ENCODE assay signal across 1 cellular context in the genomic region with DNA sequence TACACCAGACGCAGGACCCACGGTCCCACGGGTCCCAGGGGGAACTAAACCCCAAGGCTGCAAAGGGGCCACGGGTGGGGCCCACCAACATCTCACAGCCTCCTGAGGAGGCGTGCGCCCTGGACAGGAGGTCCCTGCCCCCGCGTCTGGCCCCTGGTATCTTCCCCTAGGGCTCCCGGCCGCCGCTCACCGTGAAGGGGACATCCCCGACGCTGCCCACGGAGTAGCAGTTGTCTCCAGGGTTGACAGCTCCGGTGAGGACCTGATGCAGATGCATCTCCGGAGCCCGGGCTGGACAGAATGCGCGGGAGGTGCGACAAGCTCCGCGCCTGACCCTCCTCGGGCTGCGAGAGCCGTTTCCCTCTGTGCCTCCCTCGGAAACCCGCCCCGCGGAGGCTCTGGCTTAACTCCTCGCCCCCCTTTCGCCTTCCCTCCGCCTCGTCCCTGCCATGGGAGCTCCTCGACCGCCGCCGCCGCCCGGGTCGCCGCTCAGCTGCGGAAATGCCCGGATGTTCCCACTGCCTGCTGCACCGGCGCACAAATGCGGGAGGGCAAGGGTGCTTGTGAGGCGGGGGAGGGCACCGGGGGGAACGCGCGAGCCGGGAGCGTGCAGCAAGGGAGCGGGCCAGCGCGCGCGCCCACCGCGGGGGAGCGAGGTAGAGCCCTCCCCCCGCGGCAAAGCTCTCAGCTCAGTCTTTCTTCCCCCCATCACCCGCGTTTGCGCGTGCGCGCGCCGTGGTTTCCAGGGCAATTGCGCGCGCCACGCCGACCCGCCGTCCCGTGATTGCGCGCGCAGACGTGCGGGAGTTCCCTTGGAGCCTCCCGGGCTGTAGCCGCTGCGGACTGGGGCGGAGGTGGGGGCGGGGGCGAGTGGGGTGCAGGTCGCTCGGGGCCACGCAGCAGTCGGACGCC.
TF ChIP-seq lines count a peak whose summit lies in the region.

A gene with protein sequence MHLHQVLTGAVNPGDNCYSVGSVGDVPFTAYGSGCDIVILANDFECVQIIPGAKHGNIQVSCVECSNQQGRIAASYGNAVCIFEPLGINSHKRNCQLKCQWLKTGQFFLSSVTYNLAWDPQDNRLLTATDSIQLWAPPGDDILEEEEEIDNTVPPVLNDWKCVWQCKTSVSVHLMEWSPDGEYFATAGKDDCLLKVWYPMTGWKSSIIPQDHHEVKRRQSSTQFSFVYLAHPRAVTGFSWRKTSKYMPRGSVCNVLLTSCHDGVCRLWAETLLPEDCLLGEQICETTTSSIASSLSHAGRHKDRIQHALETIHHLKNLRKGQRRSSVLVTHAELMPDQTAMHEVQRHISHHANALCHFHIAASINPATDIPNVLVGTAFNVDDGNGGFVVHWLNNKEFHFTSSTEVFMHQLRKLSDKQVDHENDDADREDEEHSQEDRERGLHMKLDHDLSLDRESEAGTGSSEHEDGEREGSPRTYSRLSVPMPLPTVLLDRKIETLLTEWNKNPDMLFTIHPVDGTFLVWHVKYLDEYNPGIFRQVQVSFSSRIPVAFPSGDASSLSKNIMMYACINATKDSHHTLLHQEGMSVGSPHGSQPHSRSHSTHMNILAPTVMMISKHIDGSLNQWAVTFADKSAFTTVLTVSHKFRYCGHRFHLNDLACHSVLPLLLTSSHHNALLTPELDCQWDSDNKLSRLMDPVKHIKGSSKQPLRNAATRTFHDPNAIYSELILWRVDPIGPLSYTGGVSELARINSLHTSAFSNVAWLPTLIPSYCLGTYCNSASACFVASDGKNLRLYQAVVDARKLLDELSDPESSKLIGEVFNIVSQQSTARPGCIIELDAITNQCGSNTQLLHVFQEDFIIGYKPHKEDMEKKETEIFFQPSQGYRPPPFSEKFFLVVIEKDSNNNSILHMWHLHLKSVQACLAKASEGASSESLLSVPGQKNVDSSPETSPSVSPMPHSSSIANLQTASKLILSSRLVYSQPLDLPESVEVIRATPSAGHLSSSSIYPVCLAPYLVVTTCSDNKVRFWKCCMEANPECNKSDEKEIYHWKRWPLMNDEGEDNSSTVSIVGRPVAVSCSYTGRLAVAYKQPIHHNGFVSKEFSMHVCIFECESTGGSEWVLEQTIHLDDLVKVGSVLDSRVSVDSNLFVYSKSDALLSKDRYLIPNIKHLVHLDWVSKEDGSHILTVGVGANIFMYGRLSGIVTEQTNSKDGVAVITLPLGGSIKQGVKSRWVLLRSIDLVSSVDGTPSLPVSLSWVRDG (N-terminal part only) (minus strand): TSS at position 503 of the 912 bp plus-strand sequence. CDS start 226 bp downstream, at position 277.

TF ChIP-seq in HepG2, 621 proteins besides CTCF, POLR2A, EP300 and RAD21 (continued from another document and continues in another):
- TF ChIP-seq, protein P1, sequence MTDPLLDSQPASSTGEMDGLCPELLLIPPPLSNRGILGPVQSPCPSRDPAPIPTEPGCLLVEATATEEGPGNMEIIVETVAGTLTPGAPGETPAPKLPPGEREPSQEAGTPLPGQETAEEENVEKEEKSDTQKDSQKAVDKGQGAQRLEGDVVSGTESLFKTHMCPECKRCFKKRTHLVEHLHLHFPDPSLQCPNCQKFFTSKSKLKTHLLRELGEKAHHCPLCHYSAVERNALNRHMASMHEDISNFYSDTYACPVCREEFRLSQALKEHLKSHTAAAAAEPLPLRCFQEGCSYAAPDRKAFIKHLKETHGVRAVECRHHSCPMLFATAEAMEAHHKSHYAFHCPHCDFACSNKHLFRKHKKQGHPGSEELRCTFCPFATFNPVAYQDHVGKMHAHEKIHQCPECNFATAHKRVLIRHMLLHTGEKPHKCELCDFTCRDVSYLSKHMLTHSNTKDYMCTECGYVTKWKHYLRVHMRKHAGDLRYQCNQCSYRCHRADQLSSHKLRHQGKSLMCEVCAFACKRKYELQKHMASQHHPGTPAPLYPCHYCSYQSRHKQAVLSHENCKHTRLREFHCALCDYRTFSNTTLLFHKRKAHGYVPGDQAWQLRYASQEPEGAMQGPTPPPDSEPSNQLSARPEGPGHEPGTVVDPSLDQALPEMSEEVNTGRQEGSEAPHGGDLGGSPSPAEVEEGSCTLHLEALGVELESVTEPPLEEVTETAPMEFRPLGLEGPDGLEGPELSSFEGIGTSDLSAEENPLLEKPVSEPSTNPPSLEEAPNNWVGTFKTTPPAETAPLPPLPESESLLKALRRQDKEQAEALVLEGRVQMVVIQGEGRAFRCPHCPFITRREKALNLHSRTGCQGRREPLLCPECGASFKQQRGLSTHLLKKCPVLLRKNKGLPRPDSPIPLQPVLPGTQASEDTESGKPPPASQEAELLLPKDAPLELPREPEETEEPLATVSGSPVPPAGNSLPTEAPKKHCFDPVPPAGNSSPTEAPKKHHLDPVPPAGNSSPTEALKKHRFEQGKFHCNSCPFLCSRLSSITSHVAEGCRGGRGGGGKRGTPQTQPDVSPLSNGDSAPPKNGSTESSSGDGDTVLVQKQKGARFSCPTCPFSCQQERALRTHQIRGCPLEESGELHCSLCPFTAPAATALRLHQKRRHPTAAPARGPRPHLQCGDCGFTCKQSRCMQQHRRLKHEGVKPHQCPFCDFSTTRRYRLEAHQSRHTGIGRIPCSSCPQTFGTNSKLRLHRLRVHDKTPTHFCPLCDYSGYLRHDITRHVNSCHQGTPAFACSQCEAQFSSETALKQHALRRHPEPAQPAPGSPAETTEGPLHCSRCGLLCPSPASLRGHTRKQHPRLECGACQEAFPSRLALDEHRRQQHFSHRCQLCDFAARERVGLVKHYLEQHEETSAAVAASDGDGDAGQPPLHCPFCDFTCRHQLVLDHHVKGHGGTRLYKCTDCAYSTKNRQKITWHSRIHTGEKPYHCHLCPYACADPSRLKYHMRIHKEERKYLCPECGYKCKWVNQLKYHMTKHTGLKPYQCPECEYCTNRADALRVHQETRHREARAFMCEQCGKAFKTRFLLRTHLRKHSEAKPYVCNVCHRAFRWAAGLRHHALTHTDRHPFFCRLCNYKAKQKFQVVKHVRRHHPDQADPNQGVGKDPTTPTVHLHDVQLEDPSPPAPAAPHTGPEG (CRISPR knock-in tag; IDR thresholded peaks at IDR 0.05), result no peak
- no peak for TF ChIP-seq ZFP36L1 (CRISPR knock-in tag; IDR thresholded peaks at IDR 0.05)
- TF ChIP-seq, protein P2, sequence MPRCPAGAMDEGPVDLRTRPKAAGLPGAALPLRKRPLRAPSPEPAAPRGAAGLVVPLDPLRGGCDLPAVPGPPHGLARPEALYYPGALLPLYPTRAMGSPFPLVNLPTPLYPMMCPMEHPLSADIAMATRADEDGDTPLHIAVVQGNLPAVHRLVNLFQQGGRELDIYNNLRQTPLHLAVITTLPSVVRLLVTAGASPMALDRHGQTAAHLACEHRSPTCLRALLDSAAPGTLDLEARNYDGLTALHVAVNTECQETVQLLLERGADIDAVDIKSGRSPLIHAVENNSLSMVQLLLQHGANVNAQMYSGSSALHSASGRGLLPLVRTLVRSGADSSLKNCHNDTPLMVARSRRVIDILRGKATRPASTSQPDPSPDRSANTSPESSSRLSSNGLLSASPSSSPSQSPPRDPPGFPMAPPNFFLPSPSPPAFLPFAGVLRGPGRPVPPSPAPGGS (CRISPR knock-in tag; IDR thresholded peaks at IDR 0.05), result 0 out of 2 replicates have a peak, but pooled peaks have one; percentile 66
- no peak for TF ChIP-seq ZNF850 (CRISPR knock-in tag; conservative IDR thresholded peaks at IDR 0.05)
- 0 out of 2 replicates have a peak, but pooled peaks have one; percentile 24 for TF ChIP-seq GABPA (IDR thresholded peaks at IDR 0.05; ENCODE audit: low read depth, low read length)
- TF ChIP-seq GABPA (CRISPR knock-in tag; IDR thresholded peaks at IDR 0.05; ENCODE audit: low read depth), result no peak
- no peak for TF ChIP-seq TRIM24 (CRISPR knock-in tag; IDR thresholded peaks at IDR 0.05)
- TF ChIP-seq, protein P3, sequence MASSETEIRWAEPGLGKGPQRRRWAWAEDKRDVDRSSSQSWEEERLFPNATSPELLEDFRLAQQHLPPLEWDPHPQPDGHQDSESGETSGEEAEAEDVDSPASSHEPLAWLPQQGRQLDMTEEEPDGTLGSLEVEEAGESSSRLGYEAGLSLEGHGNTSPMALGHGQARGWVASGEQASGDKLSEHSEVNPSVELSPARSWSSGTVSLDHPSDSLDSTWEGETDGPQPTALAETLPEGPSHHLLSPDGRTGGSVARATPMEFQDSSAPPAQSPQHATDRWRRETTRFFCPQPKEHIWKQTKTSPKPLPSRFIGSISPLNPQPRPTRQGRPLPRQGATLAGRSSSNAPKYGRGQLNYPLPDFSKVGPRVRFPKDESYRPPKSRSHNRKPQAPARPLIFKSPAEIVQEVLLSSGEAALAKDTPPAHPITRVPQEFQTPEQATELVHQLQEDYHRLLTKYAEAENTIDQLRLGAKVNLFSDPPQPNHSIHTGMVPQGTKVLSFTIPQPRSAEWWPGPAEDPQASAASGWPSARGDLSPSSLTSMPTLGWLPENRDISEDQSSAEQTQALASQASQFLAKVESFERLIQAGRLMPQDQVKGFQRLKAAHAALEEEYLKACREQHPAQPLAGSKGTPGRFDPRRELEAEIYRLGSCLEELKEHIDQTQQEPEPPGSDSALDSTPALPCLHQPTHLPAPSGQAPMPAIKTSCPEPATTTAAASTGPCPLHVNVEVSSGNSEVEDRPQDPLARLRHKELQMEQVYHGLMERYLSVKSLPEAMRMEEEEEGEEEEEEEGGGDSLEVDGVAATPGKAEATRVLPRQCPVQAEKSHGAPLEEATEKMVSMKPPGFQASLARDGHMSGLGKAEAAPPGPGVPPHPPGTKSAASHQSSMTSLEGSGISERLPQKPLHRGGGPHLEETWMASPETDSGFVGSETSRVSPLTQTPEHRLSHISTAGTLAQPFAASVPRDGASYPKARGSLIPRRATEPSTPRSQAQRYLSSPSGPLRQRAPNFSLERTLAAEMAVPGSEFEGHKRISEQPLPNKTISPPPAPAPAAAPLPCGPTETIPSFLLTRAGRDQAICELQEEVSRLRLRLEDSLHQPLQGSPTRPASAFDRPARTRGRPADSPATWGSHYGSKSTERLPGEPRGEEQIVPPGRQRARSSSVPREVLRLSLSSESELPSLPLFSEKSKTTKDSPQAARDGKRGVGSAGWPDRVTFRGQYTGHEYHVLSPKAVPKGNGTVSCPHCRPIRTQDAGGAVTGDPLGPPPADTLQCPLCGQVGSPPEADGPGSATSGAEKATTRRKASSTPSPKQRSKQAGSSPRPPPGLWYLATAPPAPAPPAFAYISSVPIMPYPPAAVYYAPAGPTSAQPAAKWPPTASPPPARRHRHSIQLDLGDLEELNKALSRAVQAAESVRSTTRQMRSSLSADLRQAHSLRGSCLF (CRISPR knock-in tag; IDR thresholded peaks at IDR 0.05; ENCODE audit: borderline replicate concordance), result no peak
- no peak for TF ChIP-seq IRF2 (CRISPR knock-in tag; IDR thresholded peaks at IDR 0.05)
- TF ChIP-seq YY1 (IDR thresholded peaks at IDR 0.05; ENCODE audit: insufficient read depth, insufficient replicate concordance, low read depth, low read length), result no peak
- TF ChIP-seq FOSL1 (CRISPR knock-in tag; IDR thresholded peaks at IDR 0.05; ENCODE audit: borderline replicate concordance), result no peak
- TF ChIP-seq, protein P4, sequence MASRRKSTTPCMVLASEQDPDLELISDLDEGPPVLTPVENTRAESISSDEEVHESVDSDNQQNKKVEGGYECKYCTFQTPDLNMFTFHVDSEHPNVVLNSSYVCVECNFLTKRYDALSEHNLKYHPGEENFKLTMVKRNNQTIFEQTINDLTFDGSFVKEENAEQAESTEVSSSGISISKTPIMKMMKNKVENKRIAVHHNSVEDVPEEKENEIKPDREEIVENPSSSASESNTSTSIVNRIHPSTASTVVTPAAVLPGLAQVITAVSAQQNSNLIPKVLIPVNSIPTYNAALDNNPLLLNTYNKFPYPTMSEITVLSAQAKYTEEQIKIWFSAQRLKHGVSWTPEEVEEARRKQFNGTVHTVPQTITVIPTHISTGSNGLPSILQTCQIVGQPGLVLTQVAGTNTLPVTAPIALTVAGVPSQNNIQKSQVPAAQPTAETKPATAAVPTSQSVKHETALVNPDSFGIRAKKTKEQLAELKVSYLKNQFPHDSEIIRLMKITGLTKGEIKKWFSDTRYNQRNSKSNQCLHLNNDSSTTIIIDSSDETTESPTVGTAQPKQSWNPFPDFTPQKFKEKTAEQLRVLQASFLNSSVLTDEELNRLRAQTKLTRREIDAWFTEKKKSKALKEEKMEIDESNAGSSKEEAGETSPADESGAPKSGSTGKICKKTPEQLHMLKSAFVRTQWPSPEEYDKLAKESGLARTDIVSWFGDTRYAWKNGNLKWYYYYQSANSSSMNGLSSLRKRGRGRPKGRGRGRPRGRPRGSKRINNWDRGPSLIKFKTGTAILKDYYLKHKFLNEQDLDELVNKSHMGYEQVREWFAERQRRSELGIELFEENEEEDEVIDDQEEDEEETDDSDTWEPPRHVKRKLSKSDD (CRISPR knock-in tag; IDR thresholded peaks at IDR 0.05; ENCODE audit: low read depth), result 0 out of 2 replicates have a peak, but pooled peaks have one; percentile 33
- TF ChIP-seq, protein P5, sequence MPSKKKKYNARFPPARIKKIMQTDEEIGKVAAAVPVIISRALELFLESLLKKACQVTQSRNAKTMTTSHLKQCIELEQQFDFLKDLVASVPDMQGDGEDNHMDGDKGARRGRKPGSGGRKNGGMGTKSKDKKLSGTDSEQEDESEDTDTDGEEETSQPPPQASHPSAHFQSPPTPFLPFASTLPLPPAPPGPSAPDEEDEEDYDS (CRISPR knock-in tag; IDR thresholded peaks at IDR 0.05), result 0 out of 2 replicates have a peak, but pooled peaks have one; percentile 22
- TF ChIP-seq, protein P6, sequence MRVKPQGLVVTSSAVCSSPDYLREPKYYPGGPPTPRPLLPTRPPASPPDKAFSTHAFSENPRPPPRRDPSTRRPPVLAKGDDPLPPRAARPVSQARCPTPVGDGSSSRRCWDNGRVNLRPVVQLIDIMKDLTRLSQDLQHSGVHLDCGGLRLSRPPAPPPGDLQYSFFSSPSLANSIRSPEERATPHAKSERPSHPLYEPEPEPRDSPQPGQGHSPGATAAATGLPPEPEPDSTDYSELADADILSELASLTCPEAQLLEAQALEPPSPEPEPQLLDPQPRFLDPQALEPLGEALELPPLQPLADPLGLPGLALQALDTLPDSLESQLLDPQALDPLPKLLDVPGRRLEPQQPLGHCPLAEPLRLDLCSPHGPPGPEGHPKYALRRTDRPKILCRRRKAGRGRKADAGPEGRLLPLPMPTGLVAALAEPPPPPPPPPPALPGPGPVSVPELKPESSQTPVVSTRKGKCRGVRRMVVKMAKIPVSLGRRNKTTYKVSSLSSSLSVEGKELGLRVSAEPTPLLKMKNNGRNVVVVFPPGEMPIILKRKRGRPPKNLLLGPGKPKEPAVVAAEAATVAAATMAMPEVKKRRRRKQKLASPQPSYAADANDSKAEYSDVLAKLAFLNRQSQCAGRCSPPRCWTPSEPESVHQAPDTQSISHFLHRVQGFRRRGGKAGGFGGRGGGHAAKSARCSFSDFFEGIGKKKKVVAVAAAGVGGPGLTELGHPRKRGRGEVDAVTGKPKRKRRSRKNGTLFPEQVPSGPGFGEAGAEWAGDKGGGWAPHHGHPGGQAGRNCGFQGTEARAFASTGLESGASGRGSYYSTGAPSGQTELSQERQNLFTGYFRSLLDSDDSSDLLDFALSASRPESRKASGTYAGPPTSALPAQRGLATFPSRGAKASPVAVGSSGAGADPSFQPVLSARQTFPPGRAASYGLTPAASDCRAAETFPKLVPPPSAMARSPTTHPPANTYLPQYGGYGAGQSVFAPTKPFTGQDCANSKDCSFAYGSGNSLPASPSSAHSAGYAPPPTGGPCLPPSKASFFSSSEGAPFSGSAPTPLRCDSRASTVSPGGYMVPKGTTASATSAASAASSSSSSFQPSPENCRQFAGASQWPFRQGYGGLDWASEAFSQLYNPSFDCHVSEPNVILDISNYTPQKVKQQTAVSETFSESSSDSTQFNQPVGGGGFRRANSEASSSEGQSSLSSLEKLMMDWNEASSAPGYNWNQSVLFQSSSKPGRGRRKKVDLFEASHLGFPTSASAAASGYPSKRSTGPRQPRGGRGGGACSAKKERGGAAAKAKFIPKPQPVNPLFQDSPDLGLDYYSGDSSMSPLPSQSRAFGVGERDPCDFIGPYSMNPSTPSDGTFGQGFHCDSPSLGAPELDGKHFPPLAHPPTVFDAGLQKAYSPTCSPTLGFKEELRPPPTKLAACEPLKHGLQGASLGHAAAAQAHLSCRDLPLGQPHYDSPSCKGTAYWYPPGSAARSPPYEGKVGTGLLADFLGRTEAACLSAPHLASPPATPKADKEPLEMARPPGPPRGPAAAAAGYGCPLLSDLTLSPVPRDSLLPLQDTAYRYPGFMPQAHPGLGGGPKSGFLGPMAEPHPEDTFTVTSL (CRISPR knock-in tag; IDR thresholded peaks at IDR 0.05; ENCODE audit: borderline replicate concordance), result no peak
